In genomic region chr22:22458387-22458786, GRCh38 we compare ENCODE assay signal across 27 cellular contexts. TPM values are rescaled to one million over a fixed set of nuclear protein-coding genes. Genes with fewer than 3 reads are reported as not detected.
"Had no signal": no experiment of that assay in that cellular context is flagged by ENCODE, and none has a peak within 500 bp of the region (broad histone marks: within the 10 kb centered on the region; RNA-seq: fewer than 3 reads in every experiment).

No MANE protein-coding gene starts in this region.

- DNase-seq: stimulated activated CD4-positive, alpha-beta T cell treated with anti-CD3 and anti-CD28 coated beads, Interleukin-2, amount 100 ng/mL, for 48 hours; stimulated activated CD4-positive, alpha-beta T cell treated with anti-CD3 and anti-CD28 coated beads, Interleukin-4, amount 100 ng/mL, for 1 hour; stimulated activated CD4-positive, alpha-beta T cell treated with anti-CD3 and anti-CD28 coated beads, Interleukin-4, amount 100 ng/mL, for 24 hours; stimulated activated CD4-positive, alpha-beta T cell treated with anti-CD3 and anti-CD28 coated beads, Interleukin-4, amount 100 ng/mL, for 4 hours; stimulated activated CD8-positive, alpha-beta memory T cell treated with anti-CD3 and anti-CD28 coated beads, Interleukin-4, amount 100 ng/mL, for 48 hours; stimulated activated naive B cell treated with anti-CD40 and anti-IgM and Interleukin-4, amounts not matched to agents 10 μg/mL and 1 μg/mL and 100 μg/mL, for 72 hours; stimulated activated naive CD4-positive, alpha-beta T cell; stimulated activated naive CD4-positive, alpha-beta T cell treated with Interleukin-2 at 50 U/mL for 16 hours; stimulated activated naive CD8-positive, alpha-beta T cell treated with anti-CD3 and anti-CD28 coated beads, Interleukin-15, amount 100 ng/mL, for 72 hours; stimulated activated naive CD8-positive, alpha-beta T cell treated with anti-CD3 and anti-CD28 coated beads, Interleukin-15, Interleukin-2, amounts not matched to agents 100 U/mL and 50 U/mL, for 24 hours; stomach; substantia nigra; testis; thyroid gland; tibial artery; transverse colon; trophoblast cell; upper lobe of left lung; upper lobe of right lung; uterus had no signal

- H3K4me3 ChIP-seq: stomach, suprapubic skin, testis, thoracic aorta, thyroid gland, tibial artery, tibial nerve, transverse colon, upper lobe of left lung, upper lobe of right lung, uterus, vagina had no signal

- H3K36me3 ChIP-seq: stomach, suprapubic skin, thoracic aorta, thyroid gland, tibial artery, tibial nerve, transverse colon, upper lobe of left lung, upper lobe of right lung, uterus, vagina had no signal

- ATAC-seq: stimulated activated effector memory CD8-positive, alpha-beta T cell treated with anti-CD3 and anti-CD28 coated beads, Interleukin-12 subunit alpha, Interleukin-12 subunit beta, amount 100 ng/mL, for 72 hours; stimulated activated memory B cell treated with anti-CD40 and anti-IgM and Interleukin-4, amounts not matched to agents 10 μg/mL and 1 μg/mL and 100 μg/mL, for 72 hours; stimulated activated naive B cell treated with anti-CD40 and anti-IgM and Interleukin-4, amounts not matched to agents 10 μg/mL and 1 μg/mL and 100 μg/mL, for 72 hours; stimulated activated naive CD8-positive, alpha-beta T cell treated with anti-CD3 and anti-CD28 coated beads, Interleukin-15, amount 100 ng/mL, for 72 hours; stimulated activated naive CD8-positive, alpha-beta T cell treated with anti-CD3 and anti-CD28 coated beads, Interleukin-15, Interleukin-2, amounts not matched to agents 100 U/mL and 50 U/mL, for 24 hours; upper lobe of right lung had no signal

- FAIRE-seq: urothelium cell line had no signal

- H3K9me3 ChIP-seq: testis, thyroid gland had no signal

- H3K27me3 ChIP-seq: testis, thyroid gland, tibial nerve, upper lobe of left lung, uterus, vagina had no signal

- H3K4me1 ChIP-seq: stomach, suprapubic skin, testis, thyroid gland, tibial artery, tibial nerve, transverse colon, upper lobe of left lung, upper lobe of right lung, uterus, vagina had no signal

- H3K27ac ChIP-seq: stomach, suprapubic skin, testis, thoracic aorta, thyroid gland, tibial artery, tibial nerve, transverse colon, upper lobe of left lung, upper lobe of right lung, uterus, vagina had no signal

RNA-seq across cellular contexts. Expression of gene ZNF280B, which starts 50.2 kb away (rescaled TPM):
- total RNA-seq: thoracic aorta had no signal
